20 cellular contexts compared by ENCODE assay signal in the genomic region with DNA sequence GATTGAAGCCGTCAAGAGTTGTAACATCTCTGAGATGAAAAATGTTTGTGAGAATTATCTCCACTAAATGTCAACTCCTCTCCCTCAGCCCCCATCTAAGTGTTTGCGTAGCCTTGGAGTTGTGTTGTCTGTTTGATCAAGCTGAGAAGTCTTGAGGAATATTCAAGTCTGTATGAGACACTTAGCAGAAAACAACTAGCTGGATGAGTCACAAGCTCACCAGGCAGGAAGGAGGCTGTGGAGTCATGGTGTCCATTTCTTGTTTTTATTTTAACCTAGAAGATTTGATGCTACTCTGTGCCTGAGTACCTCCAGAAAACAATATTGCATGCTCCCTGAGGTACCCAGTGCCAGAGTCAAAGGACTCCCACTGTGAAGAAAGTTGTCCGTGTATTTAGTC.
DNase-seq lines count a peak whose midpoint lies in the region; ATAC-seq and TF ChIP-seq lines count a peak whose summit lies in the region.
"Had no signal": no experiment of that assay in that cellular context is flagged by ENCODE, and none has a peak within 500 bp of the region (broad histone marks: within the 10 kb centered on the region; RNA-seq: fewer than 3 reads in every experiment).

No MANE protein-coding gene starts in this region.

- no peaks in the 10 kb centered on the region for H3K79me2 ChIP-seq in trophoblast cell (ENCODE audit: control insufficient read depth, insufficient read depth, low read length, poor library complexity)

- H3K4me3 ChIP-seq in trophoblast cell (ENCODE audit: low read depth, low read length) (no peak overlapping the region), tibial artery (no peak overlapping the region)
- H3K4me3 ChIP-seq: esophagus muscularis mucosa, heart left ventricle, upper lobe of right lung had no signal

- WGBS in trophoblast cell (ENCODE audit: extremely low coverage, insufficient coverage, insufficient read length), result no CpG with 5 or more reads among the region's 3 CpGs

- no peak for TF ChIP-seq CTCF in tibial artery (IDR thresholded peaks at IDR 0.05)

- H2BK120ac ChIP-seq in trophoblast cell (ENCODE audit: insufficient read depth, low read length, poor library complexity), result no peak overlapping the region

- H3K9me3 ChIP-seq in trophoblast cell (ENCODE audit: insufficient read depth, low read depth, low read length) (no peaks in the 10 kb centered on the region), tibial artery (no peaks in the 10 kb centered on the region)
- H3K9me3 ChIP-seq: upper lobe of right lung had no signal

- H4K91ac ChIP-seq in trophoblast cell (ENCODE audit: low read depth, low read length), result no peak overlapping the region

- peak; percentile 12 for DNase-seq in AG08396 (ENCODE audit: low spot score)
- peak; percentile 76 for DNase-seq in NCI-H146 (lab: John Stamatoyannopoulos, UW)
- peak; percentile 47 for DNase-seq in astrocyte of the hippocampus (ENCODE audit: low read depth, low spot score)
- peak; percentile 9 for DNase-seq in kidney glomerular epithelial cell (lab: John Stamatoyannopoulos, UW)
- no peak for DNase-seq in trophoblast cell
- no peak for DNase-seq in MV-4-11 (lab: John Stamatoyannopoulos, UW)
- DNase-seq in tibial artery, result no peak
- DNase-seq: activated CD4-positive, alpha-beta T cell treated with anti-CD3 and anti-CD28 coated beads, Interleukin-2, amount 50 U/mL, for 1 hour; activated naive CD4-positive, alpha-beta T cell treated with anti-CD3 and anti-CD28 coated beads, Interleukin-2, amount 10 ng/mL, durations not matched to agents 7 days and 5 days; CD8-positive, alpha-beta T cell; heart left ventricle; MM.1S; naive thymus-derived CD8-positive, alpha-beta T cell; NCI-H1930; stimulated activated naive CD4-positive, alpha-beta T cell treated with Interleukin-2 at 50 U/mL for 16 hours; upper lobe of right lung had no signal

- H3K4ac ChIP-seq in trophoblast cell (ENCODE audit: low read depth, low read length), result no peak overlapping the region

- no peak overlapping the region for H3K14ac ChIP-seq in trophoblast cell (ENCODE audit: low read length)

- no peak overlapping the region for H2AFZ ChIP-seq in trophoblast cell (ENCODE audit: insufficient read depth, low read length, poor library complexity)

- no peaks in the 10 kb centered on the region for H3K36me3 ChIP-seq in trophoblast cell (ENCODE audit: control insufficient read depth in 1 of 2, insufficient read depth in 2 of 2, low read length in 2 of 2)
- no peaks in the 10 kb centered on the region for H3K36me3 ChIP-seq in tibial artery
- H3K36me3 ChIP-seq: esophagus muscularis mucosa, heart left ventricle, upper lobe of right lung had no signal

- no peak overlapping the region for H3K4me2 ChIP-seq in trophoblast cell (ENCODE audit: low read length)

- H3K4me1 ChIP-seq in trophoblast cell (ENCODE audit: control insufficient read depth in 1 of 2, insufficient read depth in 2 of 2, low read length in 2 of 2) (peaks cover 0 to under 1% of the 10 kb centered on the region in 2 experiments), tibial artery (no peaks in the 10 kb centered on the region)
- H3K4me1 ChIP-seq: esophagus muscularis mucosa, heart left ventricle, upper lobe of right lung had no signal

- no peaks in the 10 kb centered on the region for H3K79me1 ChIP-seq in trophoblast cell (ENCODE audit: low read length)

- no peak for ATAC-seq in GM18907 (IDR thresholded peaks at IDR 0.05; ENCODE audit: unreplicated experiment)
- ATAC-seq: CD8-positive, alpha-beta T cell; heart left ventricle; HepG2; naive thymus-derived CD8-positive, alpha-beta T cell; Panc1; upper lobe of right lung had no signal

- H3K27me3 ChIP-seq in trophoblast cell (ENCODE audit: insufficient read depth, low read length) (no peaks in the 10 kb centered on the region), tibial artery (no peaks in the 10 kb centered on the region)
- H3K27me3 ChIP-seq: upper lobe of right lung had no signal

- no peak overlapping the region for H4K12ac ChIP-seq in trophoblast cell (ENCODE audit: low read depth, low read length)

- no peak overlapping the region for H3K9ac ChIP-seq in trophoblast cell (ENCODE audit: low read length)

- no peak overlapping the region for H2BK12ac ChIP-seq in trophoblast cell (ENCODE audit: low read length)

- no peak overlapping the region for H3K18ac ChIP-seq in trophoblast cell (ENCODE audit: low read length)

- no peak overlapping the region for H2AK5ac ChIP-seq in trophoblast cell (ENCODE audit: low read length)

- H3K27ac ChIP-seq in trophoblast cell (ENCODE audit: low read depth, low read length) (no peak overlapping the region), tibial artery (no peak overlapping the region)
- H3K27ac ChIP-seq: esophagus muscularis mucosa, heart left ventricle, upper lobe of right lung had no signal

- H2BK5ac ChIP-seq in trophoblast cell (ENCODE audit: low read depth, low read length, poor library complexity), result no peak overlapping the region

- no peak overlapping the region for H3K23ac ChIP-seq in trophoblast cell (ENCODE audit: low read length)

- intact Hi-C loops in tibial artery (cut with DNase I; ENCODE audit: low total_unique reads), result no loop called here

- no peak overlapping the region for H4K8ac ChIP-seq in trophoblast cell (ENCODE audit: low read depth, low read length)

Comparison
In these comparisons a context has a peak if more than half of its experiments do, and no peak if none do; other contexts are left out.
1. DNase-seq: peak in AG08396 (single experiment), NCI-H146 (single experiment), astrocyte of the hippocampus (single experiment) and kidney glomerular epithelial cell (single experiment); none in trophoblast cell (0 of 2), MV-4-11 (single experiment) and tibial artery (0 of 2).